ENCODE assay signal across 8 cellular contexts in genomic region chr16:53129281-53130192, GRCh38.
A peak's percentile ranks its signal among the peaks of the same experiment; 100 is the strongest.
DNase-seq lines count a peak whose midpoint lies in the region; TF ChIP-seq lines count a peak whose summit lies in the region.

No MANE protein-coding gene starts in this region.

- H3K36me3 ChIP-seq in HUES64 (ENCODE audit: insufficient read depth, low read length) = no peaks in the 10 kb centered on the region
- H3K36me3 ChIP-seq in spleen = no peaks in the 10 kb centered on the region

- 32% methylated on average over 31 of the region's 31 CpGs for WGBS in HUES64
- 33 to 37% (median 34%) methylated on average over 31 of the region's 31 CpGs for WGBS in spleen, 5 donors

- DNase-seq in T-helper 1 cell (no peak), amniotic stem cell (lab: John Stamatoyannopoulos, UW) (peak; percentile 21), iPS-NIHi7 (ENCODE audit: extremely low spot score) (peak; percentile 36), spleen (no peak), activated gamma-delta T cell treated with Interleukin-2 at 50 U/mL for 16 hours (no peak), SKM-1 treated with dmso at 0.1 percent for 144 hours (lab: John Stamatoyannopoulos, UW; ENCODE audit: unreplicated experiment) (no peak)

- H3K27ac ChIP-seq in HUES64 (ENCODE audit: low read depth, low read length) = peak overlapping the region; percentile 99
- H3K27ac ChIP-seq in spleen = peak overlapping the region; percentile 85 to 98 (median 96)

- H3K4me1 ChIP-seq in HUES64 (ENCODE audit: insufficient read depth, low read length) = peaks cover 22% of the 10 kb centered on the region
- peaks cover 0 to 54% (median 25%) of the 10 kb centered on the region in 6 donors for H3K4me1 ChIP-seq in spleen

- peak overlapping the region; percentile 26 for H3K27ac Mint-ChIP-seq in T-helper 1 cell treated with Interleukin-12 subunit alpha and Interleukin-12 subunit beta and Interleukin-4 antibody, amounts not matched to agents 30 μg/mL and 1 μg/mL, for 36 hours

- H3K9me3 ChIP-seq in HUES64 (ENCODE audit: insufficient read depth, low read depth, low read length) (no peaks in the 10 kb centered on the region), spleen (no peaks in the 10 kb centered on the region)

- H3K27me3 ChIP-seq in HUES64 (ENCODE audit: insufficient read depth, low read length) (peaks cover 3% of the 10 kb centered on the region; the same call in 1 of the 2 replicates), spleen (replicated peaks in 1 of 7) (no peaks in the 10 kb centered on the region)

- H3K9ac ChIP-seq in HUES64 (ENCODE audit: low read depth, low read length) = peak overlapping the region; percentile 98

- intact Hi-C loops in spleen (cut with DNase I; ENCODE audit: low total_unique reads) = loop anchor here (10.0 kb wide), 2 partner anchors 75 to 85 kb away; partner anchors contain the start of genes CHD9 and CHD9NB

- no peak for TF ChIP-seq CTCF in spleen (IDR thresholded peaks at IDR 0.05 in 8 of 11, conservative IDR thresholded peaks at IDR 0.05 in 3 of 11)

- H3K36me3 Mint-ChIP-seq in T-helper 1 cell treated with Interleukin-12 subunit alpha and Interleukin-12 subunit beta and Interleukin-4 antibody, amounts not matched to agents 30 μg/mL and 1 μg/mL, for 36 hours (ENCODE audit: low read depth) = no peaks in the 10 kb centered on the region

- H3K4me3 Mint-ChIP-seq in T-helper 1 cell treated with Interleukin-12 subunit alpha and Interleukin-12 subunit beta and Interleukin-4 antibody, amounts not matched to agents 30 μg/mL and 1 μg/mL, for 36 hours = peak overlapping the region; percentile 77

- no peaks in the 10 kb centered on the region for H3K9me3 Mint-ChIP-seq in T-helper 1 cell treated with Interleukin-12 subunit alpha and Interleukin-12 subunit beta and Interleukin-4 antibody, amounts not matched to agents 30 μg/mL and 1 μg/mL, for 36 hours

- H3K4me3 ChIP-seq in HUES64 (ENCODE audit: low read length) (peak overlapping the region; percentile 95), spleen (peak overlapping the region; percentile 61 to 94 (median 86))

- TF ChIP-seq POLR2A in spleen (IDR thresholded peaks at IDR 0.05) = no peak

- H3K4me1 Mint-ChIP-seq in T-helper 1 cell treated with Interleukin-12 subunit alpha and Interleukin-12 subunit beta and Interleukin-4 antibody, amounts not matched to agents 30 μg/mL and 1 μg/mL, for 36 hours (ENCODE audit: low read depth) = peaks cover 9% of the 10 kb centered on the region

- H3K27me3 Mint-ChIP-seq in T-helper 1 cell treated with Interleukin-12 subunit alpha and Interleukin-12 subunit beta and Interleukin-4 antibody, amounts not matched to agents 30 μg/mL and 1 μg/mL, for 36 hours (ENCODE audit: low read depth) = peaks cover 19% of the 10 kb centered on the region

Comparison
In these comparisons a context has a peak if more than half of its experiments do, and no peak if none do; other contexts are left out.
1. DNase-seq: peak in amniotic stem cell (single experiment) and iPS-NIHi7 (single experiment); none in T-helper 1 cell (0 of 5), spleen (single experiment), activated gamma-delta T cell treated with Interleukin-2 at 50 U/mL for 16 hours (single experiment) and SKM-1 treated with dmso at 0.1 percent for 144 hours (single experiment).